Comparison of ENCODE assay signal across 12 cellular contexts in genomic region chr3:127172670-127173515, GRCh38. TPM values are rescaled to one million over a fixed set of nuclear protein-coding genes. Genes with fewer than 3 reads are reported as not detected.
DNase-seq lines count a peak whose midpoint lies in the region; ATAC-seq and TF ChIP-seq lines count a peak whose summit lies in the region.
"Had no signal": no experiment of that assay in that cellular context is flagged by ENCODE, and none has a peak within 500 bp of the region (broad histone marks: within the 10 kb centered on the region; RNA-seq: fewer than 3 reads in every experiment).

No MANE protein-coding gene starts in this region.

- no peak for TF ChIP-seq CTCF in MCF 10A (IDR thresholded peaks at IDR 0.05; ENCODE audit: unreplicated experiment)
- no peak for TF ChIP-seq CTCF in mammary epithelial cell (conservative IDR thresholded peaks at IDR 0.05 in 1 of 2, IDR thresholded peaks at IDR 0.05 in 1 of 2; ENCODE audit: extremely low read depth in 1 of 2, insufficient read depth in 1 of 2, low read depth in 1 of 2, low read length in 2 of 2)
- TF ChIP-seq CTCF in fibroblast of villous mesenchyme (IDR thresholded peaks at IDR 0.05; ENCODE audit: insufficient read depth, low read depth, low read length) = no peak
- no peak for TF ChIP-seq CTCF in upper lobe of right lung (IDR thresholded peaks at IDR 0.05)

- H3K27me3 Mint-ChIP-seq in MCF 10A (ENCODE audit: insufficient read depth, unreplicated experiment) = no peaks in the 10 kb centered on the region
- H3K27me3 Mint-ChIP-seq in natural killer cell treated with Interleukin-12 subunit alpha and Interleukin-12 subunit beta and Interleukin-15 and Interleukin-18, amount 100 ng/mL, for 72 hours = peaks cover 22 to 25% of the 10 kb centered on the region in 2 donors

- no peaks in the 10 kb centered on the region for H3K79me2 ChIP-seq in mammary epithelial cell (ENCODE audit: insufficient read depth, low read length)

- in situ Hi-C loops in mammary epithelial cell (cut with MboI; ENCODE audit: low sequenced_read_pairs in 2 of 2) = no loop called here

- H3K9me3 Mint-ChIP-seq in MCF 10A (ENCODE audit: unreplicated experiment) = no peaks in the 10 kb centered on the region
- H3K9me3 Mint-ChIP-seq in natural killer cell treated with Interleukin-12 subunit alpha and Interleukin-12 subunit beta and Interleukin-15 and Interleukin-18, amount 100 ng/mL, for 72 hours = no peaks in the 10 kb centered on the region
- H3K9me3 Mint-ChIP-seq: CD8-positive, alpha-beta T cell; central memory CD8-positive, alpha-beta T cell had no signal

- H3K27me3 ChIP-seq in mammary epithelial cell (ENCODE audit: insufficient read depth, low read length) (no peaks in the 10 kb centered on the region), upper lobe of right lung (no peaks in the 10 kb centered on the region)

- intact Hi-C loops in MCF 10A (cut with micrococcal nuclease) = no loop called here
- intact Hi-C loops in mammary epithelial cell (cut with micrococcal nuclease) = no loop called here
- intact Hi-C loops in upper lobe of right lung (cut with DNase I) = no loop called here

- H3K36me3 Mint-ChIP-seq in MCF 10A (ENCODE audit: insufficient read depth, unreplicated experiment) = no peaks in the 10 kb centered on the region
- no peaks in the 10 kb centered on the region for H3K36me3 Mint-ChIP-seq in natural killer cell treated with Interleukin-12 subunit alpha and Interleukin-12 subunit beta and Interleukin-15 and Interleukin-18, amount 100 ng/mL, for 72 hours
- H3K36me3 Mint-ChIP-seq: CD8-positive, alpha-beta T cell had no signal

- BruUV-seq in MCF 10A (replicated peaks; lab: Mats Ljungman, UMichigan) (no TSS peak), mammary epithelial cell (replicated peaks; lab: Mats Ljungman, UMichigan) (no TSS peak)

- H3K4me1 ChIP-seq in mammary epithelial cell (ENCODE audit: insufficient read depth, low read length) (no peaks in the 10 kb centered on the region), upper lobe of right lung (no peaks in the 10 kb centered on the region)

- peaks cover 6% of the 10 kb centered on the region for H3K4me1 Mint-ChIP-seq in MCF 10A (ENCODE audit: insufficient read depth, unreplicated experiment)
- H3K4me1 Mint-ChIP-seq in natural killer cell treated with Interleukin-12 subunit alpha and Interleukin-12 subunit beta and Interleukin-15 and Interleukin-18, amount 100 ng/mL, for 72 hours (ENCODE audit: low read depth in 2 of 2) = peaks cover 0 to 5% of the 10 kb centered on the region in 2 donors
- H3K4me1 Mint-ChIP-seq: central memory CD8-positive, alpha-beta T cell had no signal

- H3K4me3 ChIP-seq in mammary epithelial cell (replicated peaks in 1 of 3; ENCODE audit: insufficient read depth in 1 of 3, low read depth in 2 of 3, low read length in 3 of 3) (no peak overlapping the region), fibroblast of villous mesenchyme (ENCODE audit: low read depth, low read length) (no peak overlapping the region), upper lobe of right lung (no peak overlapping the region)

- H3K36me3 ChIP-seq in mammary epithelial cell (ENCODE audit: insufficient read depth, low read length) (no peaks in the 10 kb centered on the region), upper lobe of right lung (no peaks in the 10 kb centered on the region)

- POLR2A ChIA-PET in MCF 10A (lab: Yijun Ruan, JAX) = no interaction called here

- H4K20me1 ChIP-seq in mammary epithelial cell (ENCODE audit: insufficient read depth, low read length) = no peaks in the 10 kb centered on the region

- no peak overlapping the region for H3K4me2 ChIP-seq in mammary epithelial cell (ENCODE audit: insufficient read depth, low read depth, low read length)

- no peak overlapping the region for H3K27ac Mint-ChIP-seq in MCF 10A (ENCODE audit: low read depth, unreplicated experiment)
- no peak overlapping the region for H3K27ac Mint-ChIP-seq in natural killer cell treated with Interleukin-12 subunit alpha and Interleukin-12 subunit beta and Interleukin-15 and Interleukin-18, amount 100 ng/mL, for 72 hours
- H3K27ac Mint-ChIP-seq: CD8-positive, alpha-beta T cell had no signal

- no peak overlapping the region for H3K9ac ChIP-seq in mammary epithelial cell (ENCODE audit: insufficient read depth, low read length)

- ATAC-seq in upper lobe of right lung (no peak), GM21717 (IDR thresholded peaks at IDR 0.05; ENCODE audit: unreplicated experiment) (no peak)
- ATAC-seq in natural killer cell treated with Interleukin-12 subunit alpha and Interleukin-12 subunit beta and Interleukin-15 and Interleukin-18, amount 100 ng/mL, for 72 hours = no peak
- ATAC-seq: CD8-positive, alpha-beta T cell had no signal

- no peak overlapping the region for H2AFZ ChIP-seq in mammary epithelial cell (ENCODE audit: low read depth, low read length)

- dilution Hi-C loops in mammary epithelial cell (cut with HindIII; ENCODE audit: low sequenced_read_pairs) = no loop called here

- no peak overlapping the region for H3K4me3 Mint-ChIP-seq in MCF 10A (ENCODE audit: unreplicated experiment)
- no peak overlapping the region for H3K4me3 Mint-ChIP-seq in natural killer cell treated with Interleukin-12 subunit alpha and Interleukin-12 subunit beta and Interleukin-15 and Interleukin-18, amount 100 ng/mL, for 72 hours
- H3K4me3 Mint-ChIP-seq: CD8-positive, alpha-beta T cell; central memory CD8-positive, alpha-beta T cell had no signal

- DNase-seq in MCF 10A (ENCODE audit: unreplicated experiment) (peak; percentile 42), mammary epithelial cell (no peak), NCI-H82 treated with DMSO at 0.1 percent for 48 hours (lab: John Stamatoyannopoulos, UW; ENCODE audit: unreplicated experiment) (peak; percentile 17), fibroblast of villous mesenchyme (ENCODE audit: low read depth) (peak; percentile 48), upper lobe of right lung (peak; percentile 49), AML-193 (lab: John Stamatoyannopoulos, UW) (no peak)
- no peak for DNase-seq in natural killer cell treated with Interleukin-12 subunit alpha and Interleukin-12 subunit beta and Interleukin-15 and Interleukin-18, amount 100 ng/mL, for 72 hours (ENCODE audit: low spot score)

- H3K9me3 ChIP-seq in mammary epithelial cell (replicated peaks; ENCODE audit: insufficient read depth, low read length) (no peaks in the 10 kb centered on the region), upper lobe of right lung (no peaks in the 10 kb centered on the region)

- CTCF ChIA-PET in MCF 10A (lab: Yijun Ruan, JAX) = no interaction called here
- CTCF ChIA-PET in mammary epithelial cell (lab: Charles Lee; ENCODE audit: low non-redundant PET) = no interaction called here

- WGBS in mammary epithelial cell (ENCODE audit: low coverage, missing lambda C conversion rate) = 67% methylated on average over 17 of the region's 23 CpGs

- no peak overlapping the region for H3K27ac ChIP-seq in mammary epithelial cell (ENCODE audit: insufficient read depth, low read depth, low read length)
- H3K27ac ChIP-seq in upper lobe of right lung = no peak overlapping the region

RNA-seq across cellular contexts. Expression of gene PRR23E, which starts 20.0 kb away (rescaled TPM):
- not detected in 2 replicates for total RNA-seq in MCF 10A (2022)
- not detected for total RNA-seq in mammary epithelial cell
- polyA plus RNA-seq in mammary epithelial cell = not detected
- polyA minus RNA-seq in mammary epithelial cell = not detected
- total RNA-seq in fibroblast of villous mesenchyme = not detected in 2 replicates
- total RNA-seq in upper lobe of right lung = not detected
- not detected for total RNA-seq in natural killer cell treated with Interleukin-12 subunit alpha and Interleukin-12 subunit beta and Interleukin-15 and Interleukin-18, amount 100 ng/mL, for 72 hours
- total RNA-seq: CD8-positive, alpha-beta T cell; subcutaneous adipose tissue; T-helper 1 cell treated with Interleukin-12 subunit alpha and Interleukin-12 subunit beta and Interleukin-4 antibody, amounts not matched to agents 30 ng/mL and 1 ng/mL, for 36 hours had no signal

Comparison
In these comparisons a context has a peak if more than half of its experiments do, and no peak if none do; other contexts are left out.
1. DNase-seq: peak in MCF 10A (single experiment), NCI-H82 treated with DMSO at 0.1 percent for 48 hours (single experiment), fibroblast of villous mesenchyme (single experiment) and upper lobe of right lung (single experiment); none in mammary epithelial cell (single experiment), AML-193 (0 of 2) and natural killer cell treated with Interleukin-12 subunit alpha and Interleukin-12 subunit beta and Interleukin-15 and Interleukin-18, amount 100 ng/mL, for 72 hours (single experiment).